Comparison of ENCODE assay signal across 6 cellular contexts in genomic region chr15:40358492-40359353, GRCh38. TPM values are rescaled to one million over a fixed set of nuclear protein-coding genes. Genes with fewer than 3 reads are reported as not detected.
A peak's percentile ranks its signal among the peaks of the same experiment; 100 is the strongest.
DNase-seq lines count a peak whose midpoint lies in the region; ATAC-seq and TF ChIP-seq lines count a peak whose summit lies in the region.

No MANE protein-coding gene starts in this region.

- peak overlapping the region; percentile 98 for H3K4me2 ChIP-seq in neural progenitor cell

- H3K9me3 Mint-ChIP-seq in IgD-negative memory B cell = no peaks in the 10 kb centered on the region
- peaks cover 0 to 3% (median 0%) of the 10 kb centered on the region in 5 experiments for H3K9me3 Mint-ChIP-seq in brain
- no peaks in the 10 kb centered on the region for H3K9me3 Mint-ChIP-seq in neural progenitor cell

- no peaks in the 10 kb centered on the region for H3K36me3 ChIP-seq in neural progenitor cell

- peak overlapping the region; percentile 27 to 83 (median 78) for H3K4me3 Mint-ChIP-seq in IgD-negative memory B cell
- peak overlapping the region; percentile 82 to 91 (median 87) for H3K4me3 Mint-ChIP-seq in brain
- peak overlapping the region; percentile 85 for H3K4me3 Mint-ChIP-seq in neural progenitor cell

- peaks cover 11% of the 10 kb centered on the region for H4K20me1 ChIP-seq in neural progenitor cell (ENCODE audit: low read depth)

- no peak for TF ChIP-seq POLR2A in GM18505 (IDR thresholded peaks at IDR 0.05; ENCODE audit: borderline replicate concordance, extremely low read depth, insufficient read depth, insufficient read length)

- no peak overlapping the region for H3K9ac ChIP-seq in neural progenitor cell

- peak overlapping the region; percentile 70 for H3K4me3 ChIP-seq in neural progenitor cell

- H3K4me1 Mint-ChIP-seq in IgD-negative memory B cell (peaks cover 0 to 7% (median 3%) of the 10 kb centered on the region in 3 donors), brain (peaks cover 48% of the 10 kb centered on the region), neural progenitor cell (peaks cover 23% of the 10 kb centered on the region)

- peak overlapping the region in 1 of 3 donors; percentile 8 for H3K27ac Mint-ChIP-seq in IgD-negative memory B cell
- peak overlapping the region; percentile 62 to 88 (median 87) for H3K27ac Mint-ChIP-seq in brain
- H3K27ac Mint-ChIP-seq in neural progenitor cell = no peak overlapping the region

- H3K27me3 Mint-ChIP-seq in IgD-negative memory B cell = no peaks in the 10 kb centered on the region
- peaks cover 24% of the 10 kb centered on the region for H3K27me3 Mint-ChIP-seq in brain
- H3K27me3 Mint-ChIP-seq in neural progenitor cell (ENCODE audit: insufficient read depth, low read depth) = peaks cover 33% of the 10 kb centered on the region

- TF ChIP-seq CTCF in brain (conservative IDR thresholded peaks at IDR 0.05) = no peak
- TF ChIP-seq CTCF in neural progenitor cell (IDR thresholded peaks at IDR 0.05) = peak; percentile 26

- H3K4me1 ChIP-seq in neural progenitor cell = peaks cover 18% of the 10 kb centered on the region

- H3F3A ChIP-seq in neural progenitor cell (ENCODE audit: low read depth) = peaks cover 28% of the 10 kb centered on the region

- H3K36me3 Mint-ChIP-seq in IgD-negative memory B cell = peaks cover 7% of the 10 kb centered on the region
- H3K36me3 Mint-ChIP-seq in brain = no peaks in the 10 kb centered on the region
- no peaks in the 10 kb centered on the region for H3K36me3 Mint-ChIP-seq in neural progenitor cell

- no peak overlapping the region for H2AFZ ChIP-seq in neural progenitor cell (replicated peaks)

- ATAC-seq in GM18505 (IDR thresholded peaks at IDR 0.05; ENCODE audit: unreplicated experiment) (peak; percentile 17), GM21360 (IDR thresholded peaks at IDR 0.05; ENCODE audit: unreplicated experiment) (no peak)

- H3K27me3 ChIP-seq in neural progenitor cell = peaks cover 62% of the 10 kb centered on the region

- H3K9me3 ChIP-seq in neural progenitor cell (ENCODE audit: low read depth) = no peaks in the 10 kb centered on the region

- DNase-seq in neural progenitor cell (ENCODE audit: low spot score) = no peak
- no peak for DNase-seq in germinal center (ENCODE audit: low spot score)

- no peaks in the 10 kb centered on the region for H3K79me2 ChIP-seq in neural progenitor cell (ENCODE audit: low read depth)

- H3K27ac ChIP-seq in neural progenitor cell = no peak overlapping the region

RNA-seq across cellular contexts. Expression of gene DISP2, which starts 0.7 kb away (rescaled TPM):
- polyA plus RNA-seq in IgD-negative memory B cell = 0.19 TPM
- polyA plus RNA-seq in brain (ENCODE audit: insufficient read depth, low read depth, low replicate concordance) = 16.3 TPM
- 0.06 TPM in 1 of 2 replicates, not detected in the other for total RNA-seq in neural progenitor cell (ENCODE audit: low replicate concordance)

RNA-seq across cellular contexts. Expression of gene PHGR1, which starts 7.9 kb away (rescaled TPM):
- polyA plus RNA-seq in IgD-negative memory B cell (not detected), brain (ENCODE audit: insufficient read depth, low read depth, low replicate concordance) (not detected)
- total RNA-seq in neural progenitor cell (ENCODE audit: low replicate concordance) = not detected in 2 replicates

RNA-seq across cellular contexts. Expression of gene CCDC9B, which starts 18.0 kb away (rescaled TPM):
- polyA plus RNA-seq in IgD-negative memory B cell = 0.11 TPM
- 1.2 TPM for polyA plus RNA-seq in brain (ENCODE audit: insufficient read depth, low read depth, low replicate concordance)
- total RNA-seq in neural progenitor cell (ENCODE audit: low replicate concordance) = 0.25 TPM in 1 of 2 replicates, not detected in the other

RNA-seq across cellular contexts. Expression of gene KNSTRN, which starts 23.8 kb away (rescaled TPM):
- polyA plus RNA-seq in IgD-negative memory B cell = 4.6 TPM
- 48.0 TPM for polyA plus RNA-seq in brain (ENCODE audit: insufficient read depth, low read depth, low replicate concordance)
- total RNA-seq in neural progenitor cell (ENCODE audit: low replicate concordance) = 129 and 152 TPM in 2 replicates

RNA-seq across cellular contexts. Expression of gene INAFM2, which starts 35.2 kb away (rescaled TPM):
- polyA plus RNA-seq in IgD-negative memory B cell (1.3 TPM), brain (ENCODE audit: insufficient read depth, low read depth, low replicate concordance) (9.5 TPM)
- 11.5 and 18.2 TPM in 2 replicates for total RNA-seq in neural progenitor cell (ENCODE audit: low replicate concordance)

Comparison
In these comparisons a context has a peak if more than half of its experiments do, and no peak if none do; other contexts are left out.
1. RNA of gene DISP2, which starts 0.7 kb away (polyA plus RNA-seq): 16.3 TPM in brain (single experiment); 0.19 TPM in IgD-negative memory B cell (single experiment); every median in the first group is over 10 times any median in the second.
2. Peak in every context shown above with its lines, with median percentiles within 50 percentile points of each other: H3K4me3 Mint-ChIP-seq.